15 cellular contexts compared by ENCODE assay signal in genomic region chr7:35359423-35359822, GRCh38.
DNase-seq lines count a peak whose midpoint lies in the region; ATAC-seq and TF ChIP-seq lines count a peak whose summit lies in the region.
"Had no signal": no experiment of that assay in that cellular context is flagged by ENCODE, and none has a peak within 500 bp of the region (broad histone marks: within the 10 kb centered on the region; RNA-seq: fewer than 3 reads in every experiment).

No MANE protein-coding gene starts in this region.

- no peak overlapping the region for H3K4me3 ChIP-seq in left lung
- H3K4me3 ChIP-seq: A549 had no signal

- H3K27me3 ChIP-seq in left lung: no peaks in the 10 kb centered on the region
- H3K27me3 ChIP-seq: BE2C had no signal

- TF ChIP-seq CTCF in left lung (IDR thresholded peaks at IDR 0.05): no peak

- intact Hi-C loops in left lung (cut with DNase I): no loop called here

- no peaks in the 10 kb centered on the region for H3K4me1 ChIP-seq in left lung
- H3K4me1 ChIP-seq: A549 had no signal

- DNase-seq in DMS53 (lab: John Stamatoyannopoulos, UW): peak; percentile 81
- DNase-seq in DMS53 treated with DMSO at 0.1 percent for 48 hours (lab: John Stamatoyannopoulos, UW; ENCODE audit: unreplicated experiment): peak; percentile 61
- DNase-seq in NCI-H69 (lab: John Stamatoyannopoulos, UW): peak; percentile 52
- no peak for DNase-seq in left lung
- DNase-seq in SKM-1 treated with dmso at 0.1 percent for 144 hours (lab: John Stamatoyannopoulos, UW; ENCODE audit: unreplicated experiment): no peak
- DNase-seq in NCI-H2029 (lab: John Stamatoyannopoulos, UW): no peak
- DNase-seq in medulla oblongata (ENCODE audit: extremely low spot score): no peak
- DNase-seq: BE2C; CD8-positive, alpha-beta T cell; COR-L47; DMS153; H7; IMR-90 had no signal

- H3K36me3 ChIP-seq in left lung: no peaks in the 10 kb centered on the region
- H3K36me3 ChIP-seq: BE2C had no signal

- ATAC-seq in left lung: peak; percentile 94
- ATAC-seq: A549; CD8-positive, alpha-beta T cell had no signal

- H3K27ac ChIP-seq in left lung: no peak overlapping the region
- H3K27ac ChIP-seq: A549, C4-2B had no signal

- H3K9me3 ChIP-seq in left lung: peaks cover 0 to 5% of the 10 kb centered on the region in 2 donors
- H3K9me3 ChIP-seq: BE2C had no signal

Comparison
In these comparisons a context has a peak if more than half of its experiments do, and no peak if none do; other contexts are left out.
1. DNase-seq: peak in DMS53 (single experiment), DMS53 treated with DMSO at 0.1 percent for 48 hours (single experiment) and NCI-H69 (single experiment); none in left lung (0 of 2), SKM-1 treated with dmso at 0.1 percent for 144 hours (single experiment), NCI-H2029 (single experiment) and medulla oblongata (single experiment).